ENCODE assay signal across 9 cellular contexts in genomic region chr3:64687381-64687780, GRCh38. TPM values are rescaled to one million over a fixed set of nuclear protein-coding genes. Genes with fewer than 3 reads are reported as not detected.
A peak's percentile ranks its signal among the peaks of the same experiment; 100 is the strongest.
DNase-seq lines count a peak whose midpoint lies in the region; ATAC-seq, FAIRE-seq and TF ChIP-seq lines count a peak whose summit lies in the region.
"Had no signal": no experiment of that assay in that cellular context is flagged by ENCODE, and none has a peak within 500 bp of the region (broad histone marks: within the 10 kb centered on the region; RNA-seq: fewer than 3 reads in every experiment).

No MANE protein-coding gene starts in this region.

- no peak for TF ChIP-seq POLR2A in HCT116 (IDR thresholded peaks at IDR 0.05; ENCODE audit: borderline replicate concordance, extremely low read depth, insufficient read depth, insufficient read length)

- intact Hi-C loops in HCT116 (cut with micrococcal nuclease) (no loop called here), left lung (cut with DNase I) (loop anchor here in 1 of 2 donors (10.0 kb wide), 2 partner anchors 477 to 557 kb away; no protein-coding TSS in a partner anchor)

- POLR2A ChIA-PET in HCT116 (lab: Charles Lee): no interaction called here

- H3K4me2 ChIP-seq in HCT116 (ENCODE audit: low read length): peak overlapping the region; percentile 93; the same call in 1 of the 2 replicates

- CTCF ChIA-PET in HCT116 (lab: Charles Lee): no interaction called here

- H3K36me3 ChIP-seq in HCT116 (ENCODE audit: control insufficient read depth in 1 of 2, insufficient read depth in 2 of 2, low read length in 2 of 2) (no peaks in the 10 kb centered on the region), left lung (no peaks in the 10 kb centered on the region), small intestine (ENCODE audit: control insufficient read depth in 2 of 2, insufficient read depth in 2 of 2, low read length in 2 of 2) (no peaks in the 10 kb centered on the region)

- H3K27me3 ChIP-seq in HCT116 (ENCODE audit: insufficient read depth, low read length) (peaks cover 42% of the 10 kb centered on the region), left lung (peaks cover 0 to 42% of the 10 kb centered on the region in 2 donors), small intestine (ENCODE audit: control insufficient read depth in 2 of 2, insufficient read depth in 2 of 2, low read length in 2 of 2) (no peaks in the 10 kb centered on the region)

- ATAC-seq in HCT116: no peak
- peak; percentile 7 for ATAC-seq in left lung
- no peak for ATAC-seq in HG03520 (IDR thresholded peaks at IDR 0.05; ENCODE audit: unreplicated experiment)
- ATAC-seq in HG02884 (IDR thresholded peaks at IDR 0.05; ENCODE audit: unreplicated experiment): no peak

- no TSS peak for BruUV-seq in HCT116 (replicated peaks; lab: Mats Ljungman, UMichigan)

- H3K4me1 ChIP-seq in HCT116 (ENCODE audit: control insufficient read depth in 1 of 2, insufficient read depth in 2 of 2, low read length in 2 of 2) (peaks cover 5 to 16% of the 10 kb centered on the region in 2 experiments), left lung (peaks cover 3 to 10% of the 10 kb centered on the region in 2 donors), small intestine (ENCODE audit: control insufficient read depth in 2 of 2, insufficient read depth in 1 of 2, low read depth in 1 of 2, low read length in 1 of 2) (peaks cover 0 to 3% of the 10 kb centered on the region in 2 donors)
- H3K4me1 ChIP-seq: foreskin keratinocyte had no signal

- no peaks in the 10 kb centered on the region for H3K79me2 ChIP-seq in HCT116 (ENCODE audit: insufficient read depth, low read length)

- no peak overlapping the region for H3K27ac ChIP-seq in HCT116 (ENCODE audit: low read depth, low read length)
- peak overlapping the region; percentile 94 for H3K27ac ChIP-seq in cingulate gyrus (ENCODE audit: low read depth, low read length)
- H3K27ac ChIP-seq in left lung: peak overlapping the region; percentile 87 to 97
- peak overlapping the region in 1 of 2 donors; percentile 98 for H3K27ac ChIP-seq in small intestine (ENCODE audit: low read depth in 1 of 2, low read length in 1 of 2)
- H3K27ac ChIP-seq: foreskin keratinocyte had no signal

- no peak for TF ChIP-seq RAD21 in HCT116 (IDR thresholded peaks at IDR 0.05; ENCODE audit: low read depth)

- H3K9ac ChIP-seq in HCT116 (ENCODE audit: low read length): no peak overlapping the region

- no peak for FAIRE-seq in small intestine (lab: Jason Lieb, UNC)

- no peaks in the 10 kb centered on the region for H4K20me1 ChIP-seq in HCT116 (ENCODE audit: insufficient read depth)

- WGBS in small intestine, 3 donors: 1 to 2% (median 1%) methylated on average over 34 to 37 of the region's 37 CpGs

- no peak overlapping the region for H2AFZ ChIP-seq in HCT116 (ENCODE audit: low read depth, low read length, poor library complexity, severe bottlenecking)

- no peaks in the 10 kb centered on the region for H3K9me2 ChIP-seq in HCT116 (ENCODE audit: insufficient read depth)

- TF ChIP-seq CTCF in HCT116 (IDR thresholded peaks at IDR 0.05 in 2 of 3, conservative IDR thresholded peaks at IDR 0.05 in 1 of 3; ENCODE audit: borderline replicate concordance in 1 of 3, insufficient read depth in 1 of 3, low read depth in 2 of 3, low read length in 2 of 3) (no peak), left lung (IDR thresholded peaks at IDR 0.05) (no peak)

- no peak overlapping the region for H3K4me3 ChIP-seq in HCT116 (replicated peaks in 1 of 2; ENCODE audit: low read depth in 1 of 2, low read length in 2 of 2)
- H3K4me3 ChIP-seq in left lung: peak overlapping the region; percentile 43 to 59
- H3K4me3 ChIP-seq in small intestine (ENCODE audit: low read depth in 1 of 2, low read length in 2 of 2): peak overlapping the region; percentile 24 to 48

- RAD21 ChIA-PET in HCT116 (lab: Charles Lee; ENCODE audit: low non-redundant PET in 1 of 2, low total read pairs in 2 of 2, uncharacterized antibody in 2 of 2, unreplicated experiment in 2 of 2): no interaction called here

- no peak for DNase-seq in HCT116 (ENCODE audit: low read depth, low spot score)
- DNase-seq in left lung: peak; percentile 33 to 80
- peak; percentile 5 for DNase-seq in small intestine
- no peak for DNase-seq in activated gamma-delta T cell (lab: John Stamatoyannopoulos, UW)
- no peak for DNase-seq in foreskin melanocyte

- H3K9me3 ChIP-seq in HCT116 (ENCODE audit: control insufficient read depth in 1 of 2, insufficient read depth in 1 of 2, low read depth in 1 of 2, low read length in 2 of 2) (no peaks in the 10 kb centered on the region), left lung (no peaks in the 10 kb centered on the region), small intestine (ENCODE audit: control insufficient read depth, low read depth) (no peaks in the 10 kb centered on the region)

TF ChIP-seq in HCT116, 20 proteins besides CTCF, POLR2A, EP300 and RAD21:
- no peak for TF ChIP-seq CBX3 (IDR thresholded peaks at IDR 0.05; ENCODE audit: low read depth)
- TF ChIP-seq FOSL1 (IDR thresholded peaks at IDR 0.05; ENCODE audit: low read depth): no peak
- TF ChIP-seq POLR2AphosphoS5 (IDR thresholded peaks at IDR 0.05; ENCODE audit: low read depth, low read length): no peak
- TF ChIP-seq ZNF274 (IDR thresholded peaks at IDR 0.05; ENCODE audit: low read depth, low read length): no peak
- no peak for TF ChIP-seq EGR1 (IDR thresholded peaks at IDR 0.05; ENCODE audit: low read depth)
- TF ChIP-seq MAX (IDR thresholded peaks at IDR 0.05): no peak
- TF ChIP-seq EZH2phosphoT487 (IDR thresholded peaks at IDR 0.05; ENCODE audit: borderline replicate concordance): no peak
- no peak for TF ChIP-seq ELF1 (IDR thresholded peaks at IDR 0.05; ENCODE audit: borderline replicate concordance, low read depth)
- TF ChIP-seq, protein P1, sequence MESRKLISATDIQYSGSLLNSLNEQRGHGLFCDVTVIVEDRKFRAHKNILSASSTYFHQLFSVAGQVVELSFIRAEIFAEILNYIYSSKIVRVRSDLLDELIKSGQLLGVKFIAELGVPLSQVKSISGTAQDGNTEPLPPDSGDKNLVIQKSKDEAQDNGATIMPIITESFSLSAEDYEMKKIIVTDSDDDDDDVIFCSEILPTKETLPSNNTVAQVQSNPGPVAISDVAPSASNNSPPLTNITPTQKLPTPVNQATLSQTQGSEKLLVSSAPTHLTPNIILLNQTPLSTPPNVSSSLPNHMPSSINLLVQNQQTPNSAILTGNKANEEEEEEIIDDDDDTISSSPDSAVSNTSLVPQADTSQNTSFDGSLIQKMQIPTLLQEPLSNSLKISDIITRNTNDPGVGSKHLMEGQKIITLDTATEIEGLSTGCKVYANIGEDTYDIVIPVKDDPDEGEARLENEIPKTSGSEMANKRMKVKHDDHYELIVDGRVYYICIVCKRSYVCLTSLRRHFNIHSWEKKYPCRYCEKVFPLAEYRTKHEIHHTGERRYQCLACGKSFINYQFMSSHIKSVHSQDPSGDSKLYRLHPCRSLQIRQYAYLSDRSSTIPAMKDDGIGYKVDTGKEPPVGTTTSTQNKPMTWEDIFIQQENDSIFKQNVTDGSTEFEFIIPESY (IDR thresholded peaks at IDR 0.05; ENCODE audit: extremely low read depth, insufficient replicate concordance, low read length): no peak
- TF ChIP-seq ZFX (IDR thresholded peaks at IDR 0.05): no peak
- no peak for TF ChIP-seq YY1 (IDR thresholded peaks at IDR 0.05; ENCODE audit: extremely low read depth, insufficient replicate concordance, low read depth, low read length)
- TF ChIP-seq, protein P2, sequence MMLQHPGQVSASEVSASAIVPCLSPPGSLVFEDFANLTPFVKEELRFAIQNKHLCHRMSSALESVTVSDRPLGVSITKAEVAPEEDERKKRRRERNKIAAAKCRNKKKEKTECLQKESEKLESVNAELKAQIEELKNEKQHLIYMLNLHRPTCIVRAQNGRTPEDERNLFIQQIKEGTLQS (IDR thresholded peaks at IDR 0.05): no peak
- TF ChIP-seq TCF7L2 (IDR thresholded peaks at IDR 0.05; ENCODE audit: borderline replicate concordance, extremely low read depth, insufficient read depth, insufficient read length): no peak
- no peak for TF ChIP-seq SIN3A (IDR thresholded peaks at IDR 0.05; ENCODE audit: low read depth)
- TF ChIP-seq EZH2 (IDR thresholded peaks at IDR 0.05): no peak
- TF ChIP-seq JUND (IDR thresholded peaks at IDR 0.05): no peak

RNA-seq across cellular contexts. Expression of gene ADAMTS9, which starts 0.4 kb away (rescaled TPM):
- total RNA-seq in HCT116 (2021; ENCODE audit: unreplicated experiment) (0.05 TPM), left lung (10 to 100 TPM; 36.3 to 36.9 TPM)
- polyA plus RNA-seq in HCT116 (2012): not detected in 2 replicates
- polyA plus RNA-seq in small intestine: 10 to 100 TPM in 1 of 3 donors, 1 to 10 TPM in 1, under 1 TPM in 1; 0.54 to 11.3 (median 1.8) TPM

Comparison
In these comparisons a context has a peak if more than half of its experiments do, and no peak if none do; other contexts are left out.
1. DNase-seq: peak in left lung (2 of 2) and small intestine (single experiment); none in HCT116 (single experiment), activated gamma-delta T cell (single experiment) and foreskin melanocyte (single experiment).
2. H3K4me3 ChIP-seq: peak in left lung (2 of 2) and small intestine (2 of 2); none in HCT116 (0 of 2).
3. RNA of gene ADAMTS9, which starts 0.4 kb away (total RNA-seq): 36.3 to 36.9 TPM in left lung; 0.05 TPM in HCT116 (single experiment); every median in the first group is over 10 times any median in the second.